15 cellular contexts compared by ENCODE assay signal in the genomic region with DNA sequence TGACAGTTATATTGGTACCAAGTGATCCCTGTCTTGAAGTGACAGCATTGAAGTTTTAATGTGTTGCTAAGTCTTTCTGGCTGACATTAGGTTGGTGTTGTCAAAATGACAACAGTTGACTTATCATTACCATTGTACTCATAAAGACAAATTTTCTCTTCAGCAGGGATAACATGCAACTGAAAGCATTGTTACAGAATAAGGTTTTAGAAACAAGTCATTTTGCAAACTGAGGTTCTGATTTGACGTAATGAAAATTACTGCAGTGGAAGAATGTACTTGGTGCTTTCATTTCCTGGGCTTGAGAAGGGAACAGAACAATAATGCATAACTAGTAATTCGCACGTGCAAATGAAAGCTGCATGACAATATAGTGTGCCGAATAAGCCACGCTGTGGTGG.
DNase-seq lines count a peak whose midpoint lies in the region; ATAC-seq, FAIRE-seq and TF ChIP-seq lines count a peak whose summit lies in the region.
"Had no signal": no experiment of that assay in that cellular context is flagged by ENCODE, and none has a peak within 500 bp of the region (broad histone marks: within the 10 kb centered on the region; RNA-seq: fewer than 3 reads in every experiment).

No MANE protein-coding gene starts in this region.

- H3K9ac ChIP-seq in OCI-LY3 (ENCODE audit: low read length) = no peak overlapping the region
- H3K9ac ChIP-seq in parathyroid adenoma = no peak overlapping the region
- H3K9ac ChIP-seq: KMS-11 had no signal

- H3K27ac Mint-ChIP-seq in activated CD4-positive, alpha-beta T cell treated with anti-CD3 and anti-CD28 coated beads for 36 hours = no peak overlapping the region

- peak; percentile 73 for ATAC-seq in activated CD4-positive, alpha-beta T cell treated with anti-CD3 and anti-CD28 coated beads for 36 hours
- ATAC-seq in GM18861 (IDR thresholded peaks at IDR 0.05; ENCODE audit: unreplicated experiment) (no peak), upper lobe of right lung (no peak)

- H3K36me3 Mint-ChIP-seq in activated CD4-positive, alpha-beta T cell treated with anti-CD3 and anti-CD28 coated beads for 36 hours (ENCODE audit: low read depth) = no peaks in the 10 kb centered on the region

- CTCF ChIA-PET in activated CD4-positive, alpha-beta T cell treated with anti-CD3 and anti-CD28 coated beads for 36 hours (lab: Charles Lee) = interaction anchor here (1.2 kb wide), 2 partner anchors 98 to 636 kb away, joined by 3 to 5 read pairs; no protein-coding TSS in a partner anchor

- H3K36me3 ChIP-seq in OCI-LY3 (replicated peaks; ENCODE audit: low read depth, low read length) (no peaks in the 10 kb centered on the region), parathyroid adenoma (ENCODE audit: control insufficient read depth, insufficient read depth, low read length) (no peaks in the 10 kb centered on the region), upper lobe of right lung (no peaks in the 10 kb centered on the region)
- H3K36me3 ChIP-seq: MG63, SJSA1 had no signal

- H3K4me3 ChIP-seq in OCI-LY3 (ENCODE audit: low read length) (peak overlapping the region; percentile 63), parathyroid adenoma (ENCODE audit: low read depth, low read length) (no peak overlapping the region), upper lobe of right lung (no peak overlapping the region)
- H3K4me3 ChIP-seq: MG63, SJSA1 had no signal

- DNase-seq in activated CD4-positive, alpha-beta T cell treated with anti-CD3 and anti-CD28 coated beads for 36 hours = peak; percentile 9
- DNase-seq in activated CD4-positive, alpha-beta T cell treated with anti-CD3 and anti-CD28 coated beads for 48 hours = no peak
- DNase-seq in GM12892 (ENCODE audit: insufficient read length) = no peak
- DNase-seq in NCI-H69 (lab: John Stamatoyannopoulos, UW) = no peak
- no peak for DNase-seq in upper lobe of right lung
- DNase-seq: 8988T, MG63, NCI-H187 treated with DMSO at 0.1 percent for 48 hours had no signal

- FAIRE-seq in GM12892 (lab: Jason Lieb, UNC) = peak; percentile 65
- FAIRE-seq: GM12891 had no signal

- H3K79me2 ChIP-seq in OCI-LY3 (ENCODE audit: low read length) (no peaks in the 10 kb centered on the region), parathyroid adenoma (no peaks in the 10 kb centered on the region)

- no peaks in the 10 kb centered on the region for H4K20me1 ChIP-seq in OCI-LY3 (ENCODE audit: insufficient read depth, low read length)

- intact Hi-C loops in activated CD4-positive, alpha-beta T cell treated with anti-CD3 and anti-CD28 coated beads for 36 hours (cut with DNase I, micrococcal nuclease) = loop anchor here in 1 of 2 experiments (10.0 kb wide), 1 partner anchor 632 kb away; no protein-coding TSS in a partner anchor
- intact Hi-C loops in upper lobe of right lung (cut with DNase I) = no loop called here

- no peak overlapping the region for H3K27ac ChIP-seq in OCI-LY3 (ENCODE audit: low read length)
- no peak overlapping the region for H3K27ac ChIP-seq in parathyroid adenoma
- H3K27ac ChIP-seq in upper lobe of right lung = no peak overlapping the region
- H3K27ac ChIP-seq: C4-2B, KMS-11, SJSA1 had no signal

- peaks cover 11% of the 10 kb centered on the region for H3K4me1 Mint-ChIP-seq in activated CD4-positive, alpha-beta T cell treated with anti-CD3 and anti-CD28 coated beads for 36 hours

- H2AFZ ChIP-seq in OCI-LY3 (ENCODE audit: low read depth, low read length) = no peak overlapping the region
- H2AFZ ChIP-seq in parathyroid adenoma = peak overlapping the region; percentile 65

- H3K9me3 ChIP-seq in OCI-LY3 (ENCODE audit: insufficient read depth, low read length) (no peaks in the 10 kb centered on the region), parathyroid adenoma (ENCODE audit: control insufficient read depth, low read length) (no peaks in the 10 kb centered on the region), upper lobe of right lung (no peaks in the 10 kb centered on the region)
- H3K9me3 ChIP-seq: MG63, SJSA1 had no signal

- POLR2A ChIA-PET in activated CD4-positive, alpha-beta T cell treated with anti-CD3 and anti-CD28 coated beads for 36 hours (lab: Charles Lee) = no interaction called here

- TF ChIP-seq POLR2A in GM12892 (IDR thresholded peaks at IDR 0.05; ENCODE audit: low read depth, low read length) = no peak

- peak overlapping the region; percentile 72 for H3K4me2 ChIP-seq in OCI-LY3 (ENCODE audit: low read length)
- H3K4me2 ChIP-seq in parathyroid adenoma (ENCODE audit: low read length) = no peak overlapping the region
- H3K4me2 ChIP-seq: KMS-11 had no signal

- no peak for TF ChIP-seq CTCF in OCI-LY3 (IDR thresholded peaks at IDR 0.05; ENCODE audit: low read depth, low read length)
- TF ChIP-seq CTCF in parathyroid adenoma (IDR thresholded peaks at IDR 0.05) = no peak
- no peak for TF ChIP-seq CTCF in upper lobe of right lung (IDR thresholded peaks at IDR 0.05)

- H3K9me3 Mint-ChIP-seq in activated CD4-positive, alpha-beta T cell treated with anti-CD3 and anti-CD28 coated beads for 36 hours (ENCODE audit: low read depth) = no peaks in the 10 kb centered on the region

- peaks cover 10% of the 10 kb centered on the region for H3K27me3 Mint-ChIP-seq in activated CD4-positive, alpha-beta T cell treated with anti-CD3 and anti-CD28 coated beads for 36 hours

- no peak overlapping the region for H3K4me3 Mint-ChIP-seq in activated CD4-positive, alpha-beta T cell treated with anti-CD3 and anti-CD28 coated beads for 36 hours

- H3K4me1 ChIP-seq in OCI-LY3 (ENCODE audit: low read length) (peaks cover 25% of the 10 kb centered on the region), parathyroid adenoma (no peaks in the 10 kb centered on the region), upper lobe of right lung (no peaks in the 10 kb centered on the region)
- H3K4me1 ChIP-seq: SJSA1 had no signal

- H3K27me3 ChIP-seq in OCI-LY3 (ENCODE audit: low read depth, low read length) (no peaks in the 10 kb centered on the region), parathyroid adenoma (ENCODE audit: control insufficient read depth, insufficient read depth, low read length) (no peaks in the 10 kb centered on the region), upper lobe of right lung (no peaks in the 10 kb centered on the region)
- H3K27me3 ChIP-seq: MG63, SJSA1 had no signal
